13 cellular contexts compared by ENCODE assay signal in the genomic region with DNA sequence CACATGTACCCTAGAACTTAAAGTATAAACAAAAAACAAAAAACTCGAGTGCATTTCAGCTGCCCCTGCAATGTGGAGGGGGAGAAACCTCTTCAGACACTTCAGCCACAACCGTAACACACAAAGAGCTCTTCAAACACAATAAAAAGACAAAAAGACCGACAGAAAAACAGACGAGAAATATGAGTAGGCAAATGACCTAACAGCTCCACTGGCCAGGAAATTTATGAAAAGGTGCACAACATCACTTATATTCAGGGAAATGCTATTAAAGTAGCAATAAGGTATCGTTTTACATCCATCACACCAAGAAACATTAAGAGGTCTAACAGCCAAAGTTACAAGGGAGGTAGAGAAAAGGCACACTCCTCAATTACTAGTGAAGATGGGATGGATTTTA. TPM values are rescaled to one million over a fixed set of nuclear protein-coding genes. Genes with fewer than 3 reads are reported as not detected.
DNase-seq lines count a peak whose midpoint lies in the region; ATAC-seq and TF ChIP-seq lines count a peak whose summit lies in the region.
"Had no signal": no experiment of that assay in that cellular context is flagged by ENCODE, and none has a peak within 500 bp of the region (broad histone marks: within the 10 kb centered on the region; RNA-seq: fewer than 3 reads in every experiment).

No MANE protein-coding gene starts in this region.

- H3K36me3 ChIP-seq in thyroid gland: no peaks in the 10 kb centered on the region

- intact Hi-C loops in thyroid gland (cut with DNase I): no loop called here

- no peak for TF ChIP-seq CTCF in thyroid gland (IDR thresholded peaks at IDR 0.05)

- H3K9me3 ChIP-seq in thyroid gland: no peaks in the 10 kb centered on the region
- H3K9me3 ChIP-seq: SJSA1 had no signal

- H3K27me3 ChIP-seq in thyroid gland: no peaks in the 10 kb centered on the region
- H3K27me3 ChIP-seq: SJSA1 had no signal

- peak overlapping the region in 2 of 3 donors; percentile 36 to 41 for H3K27ac ChIP-seq in thyroid gland
- H3K27ac ChIP-seq: RWPE1, SJSA1 had no signal

- ATAC-seq in HG02870 (IDR thresholded peaks at IDR 0.05; ENCODE audit: unreplicated experiment): no peak
- no peak for ATAC-seq in GM18498 (IDR thresholded peaks at IDR 0.05; ENCODE audit: unreplicated experiment)

- H3K4me1 ChIP-seq in thyroid gland: peaks cover 21 to 32% of the 10 kb centered on the region in 2 donors
- H3K4me1 ChIP-seq: SJSA1 had no signal

- no peak for TF ChIP-seq POLR2A in thyroid gland (IDR thresholded peaks at IDR 0.05)

- H3K4me3 ChIP-seq in thyroid gland (replicated peaks in 1 of 3): no peak overlapping the region
- H3K4me3 ChIP-seq: SJSA1 had no signal

- peak; percentile 45 for DNase-seq in NCI-H510A treated with DMSO at 0.1 percent for 48 hours (lab: John Stamatoyannopoulos, UW)
- DNase-seq in NCI-H510A (lab: John Stamatoyannopoulos, UW): no peak
- peak; percentile 97 for DNase-seq in NCI-H2029 treated with DMSO at 0.1 percent for 48 hours (lab: John Stamatoyannopoulos, UW)
- peak; percentile 15 for DNase-seq in NCI-H345 treated with DMSO at 0.1 percent for 48 hours (lab: John Stamatoyannopoulos, UW; ENCODE audit: unreplicated experiment)
- no peak for DNase-seq in thyroid gland
- DNase-seq in occipital lobe (lab: John Stamatoyannopoulos, UW): no peak
- DNase-seq: C1 segment of cervical spinal cord, NCI-H1048, NCI-H2081 treated with DMSO at 0.1 percent for 48 hours had no signal

- WGBS in thyroid gland, 2 donors: 38 to 49% methylated on average over 5 of the region's 5 CpGs

RNA-seq across cellular contexts. Expression of a gene that starts 6.2 kb away (rescaled TPM):
- total RNA-seq in thyroid gland: 10 to 100 TPM; 14.9 to 31.4 (median 23.6) TPM
- total RNA-seq in occipital lobe: 2.2 TPM

RNA-seq across cellular contexts. Expression of a gene that starts 50.7 kb away (rescaled TPM):
- total RNA-seq in thyroid gland (10 to 100 TPM; 24.9 to 43.7 (median 28.3) TPM), occipital lobe (45.2 TPM)

Comparison
In these comparisons a context has a peak if more than half of its experiments do, and no peak if none do; other contexts are left out.
1. DNase-seq: peak in NCI-H510A treated with DMSO at 0.1 percent for 48 hours (single experiment), NCI-H2029 treated with DMSO at 0.1 percent for 48 hours (single experiment) and NCI-H345 treated with DMSO at 0.1 percent for 48 hours (single experiment); none in NCI-H510A (single experiment), thyroid gland (0 of 2) and occipital lobe (single experiment).